In genomic region chr1:166527752-166528151, GRCh38 we compare ENCODE assay signal across 27 cellular contexts.
"Had no signal": no experiment of that assay in that cellular context is flagged by ENCODE, and none has a peak within 500 bp of the region (broad histone marks: within the 10 kb centered on the region; RNA-seq: fewer than 3 reads in every experiment).

No MANE protein-coding gene starts in this region.

- H3K27me3 ChIP-seq: esophagus muscularis mucosa, foreskin keratinocyte, gastroesophageal sphincter, heart left ventricle, hepatocyte, neutrophil, right lobe of liver, suprapubic skin, vagina had no signal

- H3K4me1 Mint-ChIP-seq: naive thymus-derived CD8-positive, alpha-beta T cell; nephron progenitor cell; stimulated activated naive CD8-positive, alpha-beta T cell treated with anti-CD3 and anti-CD28 coated beads, Interleukin-15, amount 100 ng/mL, for 72 hours had no signal

- H3K4me1 ChIP-seq: esophagus muscularis mucosa, foreskin keratinocyte, gastroesophageal sphincter, heart left ventricle, lower lobe of right lung, parathyroid adenoma, right lobe of liver, suprapubic skin, vagina had no signal

- H3K36me3 ChIP-seq: esophagus muscularis mucosa, gastroesophageal sphincter, heart left ventricle, lower lobe of right lung, neutrophil, right lobe of liver, suprapubic skin, vagina had no signal

- H3K9me3 ChIP-seq: esophagus muscularis mucosa, gastroesophageal sphincter, heart left ventricle, lower lobe of right lung, neutrophil, right lobe of liver, suprapubic skin, vagina had no signal

- ATAC-seq: foreskin keratinocyte; gastroesophageal sphincter; heart left ventricle; left ventricle myocardium superior; lower lobe of right lung; naive thymus-derived CD8-positive, alpha-beta T cell; right lobe of liver; stimulated activated naive CD8-positive, alpha-beta T cell treated with anti-CD3 and anti-CD28 coated beads, Interleukin-15, amount 100 ng/mL, for 72 hours had no signal

- H3K27ac Mint-ChIP-seq: naive thymus-derived CD8-positive, alpha-beta T cell; nephron progenitor cell; progenitor cell of endocrine pancreas; stimulated activated naive CD8-positive, alpha-beta T cell treated with anti-CD3 and anti-CD28 coated beads, Interleukin-15, amount 100 ng/mL, for 72 hours had no signal

- H3K9me3 Mint-ChIP-seq: stimulated activated naive CD8-positive, alpha-beta T cell treated with anti-CD3 and anti-CD28 coated beads, Interleukin-15, amount 100 ng/mL, for 72 hours had no signal

- FAIRE-seq: endothelial cell of umbilical vein, keratinocyte had no signal

- H3K4me2 ChIP-seq: hepatocyte, smooth muscle cell had no signal

- H3K27me3 Mint-ChIP-seq: progenitor cell of endocrine pancreas had no signal

- DNase-seq: dorsolateral prefrontal cortex; effector CD4-positive, alpha-beta T cell; foreskin keratinocyte; heart left ventricle; left ventricle myocardium superior; lower lobe of right lung; naive thymus-derived CD8-positive, alpha-beta T cell; nephron progenitor cell; right lobe of liver; stimulated activated CD4-positive, alpha-beta T cell treated with anti-CD3 and anti-CD28 coated beads, Interleukin-12 subunit alpha, Interleukin-12 subunit beta, amount 100 ng/mL, for 4 hours; stimulated activated CD4-positive, alpha-beta T cell treated with anti-CD3 and anti-CD28 coated beads, Interleukin-1b, Interleukin-23, amount 100 ng/mL, for 48 hours; stimulated activated CD4-positive, alpha-beta T cell treated with anti-CD3 and anti-CD28 coated beads, Interleukin-4, amount 100 ng/mL, for 1 hour; stimulated activated CD8-positive, alpha-beta memory T cell treated with anti-CD3 and anti-CD28 coated beads, Interleukin-4, amount 100 ng/mL, for 48 hours; stimulated activated naive CD4-positive, alpha-beta T cell; stimulated activated naive CD8-positive, alpha-beta T cell treated with anti-CD3 and anti-CD28 coated beads, Interleukin-15, amount 100 ng/mL, for 72 hours; trophoblast cell had no signal

- H3K9ac ChIP-seq: parathyroid adenoma had no signal

- H2AFZ ChIP-seq: hepatocyte, parathyroid adenoma had no signal

- H3K4me3 Mint-ChIP-seq: naive thymus-derived CD8-positive, alpha-beta T cell; nephron progenitor cell; stimulated activated naive CD8-positive, alpha-beta T cell treated with anti-CD3 and anti-CD28 coated beads, Interleukin-15, amount 100 ng/mL, for 72 hours had no signal

- H3K4me3 ChIP-seq: dorsolateral prefrontal cortex, esophagus muscularis mucosa, gastroesophageal sphincter, heart left ventricle, hepatocyte, lower lobe of right lung, right lobe of liver, smooth muscle cell, suprapubic skin, vagina had no signal

- H3K27ac ChIP-seq: dorsolateral prefrontal cortex, esophagus muscularis mucosa, foreskin keratinocyte, gastroesophageal sphincter, heart left ventricle, hepatocyte, lower lobe of right lung, neutrophil, parathyroid adenoma, right lobe of liver, suprapubic skin, vagina had no signal

- H3K79me2 ChIP-seq: hepatocyte, parathyroid adenoma had no signal
